Comparison of ENCODE assay signal across 8 cellular contexts in the genomic region with DNA sequence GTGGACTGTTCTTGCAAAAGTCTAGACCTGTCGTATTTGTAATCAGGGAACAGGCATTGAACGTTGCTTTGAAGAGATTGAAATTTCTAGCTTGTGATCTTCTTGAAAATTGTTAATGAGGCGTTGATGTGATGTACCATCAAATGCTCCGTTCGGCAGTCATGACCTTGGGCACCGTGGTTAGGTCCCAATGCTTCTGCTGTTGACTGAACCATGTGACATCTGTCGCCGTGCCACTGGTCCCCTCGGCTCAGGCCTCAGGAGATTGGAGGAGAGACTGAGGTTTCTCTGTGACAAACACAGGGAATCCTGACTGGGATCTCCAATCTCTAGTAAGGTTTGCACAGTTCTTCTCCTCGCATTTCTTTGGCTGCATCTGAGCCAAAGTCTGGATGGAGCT. TPM values are rescaled to one million over a fixed set of nuclear protein-coding genes. Genes with fewer than 3 reads are reported as not detected.
DNase-seq lines count a peak whose midpoint lies in the region; ATAC-seq and TF ChIP-seq lines count a peak whose summit lies in the region.

No MANE protein-coding gene starts in this region.

- POLR2A ChIA-PET in Caco-2 (lab: Charles Lee), result no interaction called here

- TF ChIP-seq CTCF in Caco-2 (IDR thresholded peaks at IDR 0.05; ENCODE audit: insufficient read depth in 1 of 2, low read depth in 1 of 2, low read length in 1 of 2, severe bottlenecking in 1 of 2, unreplicated experiment in 1 of 2) (no peak), Loucy (conservative IDR thresholded peaks at IDR 0.05; ENCODE audit: low read length) (no peak), right atrium auricular region (IDR thresholded peaks at IDR 0.05) (no peak)

- H3K9me3 ChIP-seq in Caco-2, result no peaks in the 10 kb centered on the region
- no peaks in the 10 kb centered on the region for H3K9me3 ChIP-seq in Loucy (ENCODE audit: insufficient read depth, low read depth, low read length)
- H3K9me3 ChIP-seq in neuronal stem cell (replicated peaks in 1 of 2; ENCODE audit: control insufficient read depth in 2 of 2, insufficient read depth in 1 of 2, low read depth in 1 of 2, low read length in 2 of 2), result no peaks in the 10 kb centered on the region
- H3K9me3 ChIP-seq in right atrium auricular region, result no peaks in the 10 kb centered on the region

- H3K4me2 ChIP-seq in Loucy (ENCODE audit: low read depth, low read length, poor library complexity, severe bottlenecking) (peak overlapping the region; percentile 88), neuronal stem cell (ENCODE audit: insufficient read depth, low read length, poor library complexity, severe bottlenecking) (no peak overlapping the region)

- no peak overlapping the region for H3K27ac Mint-ChIP-seq in Caco-2 (ENCODE audit: unreplicated experiment)
- H3K27ac Mint-ChIP-seq in activated T-helper 17 cell treated with anti-CD3 and anti-CD28 coated beads, Interleukin-2, amount 50 U/mL, for 72 hours, result peak overlapping the region; percentile 97

- no peak overlapping the region for H3K4me3 Mint-ChIP-seq in Caco-2 (ENCODE audit: unreplicated experiment)
- H3K4me3 Mint-ChIP-seq in activated T-helper 17 cell treated with anti-CD3 and anti-CD28 coated beads, Interleukin-2, amount 50 U/mL, for 72 hours, result peak overlapping the region; percentile 99

- peak overlapping the region; percentile 11 for H2BK5ac ChIP-seq in neuronal stem cell (ENCODE audit: low read length)

- no peaks in the 10 kb centered on the region for H3K27me3 Mint-ChIP-seq in Caco-2 (ENCODE audit: insufficient read depth, unreplicated experiment)
- no peaks in the 10 kb centered on the region for H3K27me3 Mint-ChIP-seq in activated T-helper 17 cell treated with anti-CD3 and anti-CD28 coated beads, Interleukin-2, amount 50 U/mL, for 72 hours

- H3K27me3 ChIP-seq in Caco-2 (replicated peaks; ENCODE audit: control insufficient read depth, insufficient read depth, low read length) (no peaks in the 10 kb centered on the region), Loucy (ENCODE audit: insufficient read depth, low read length, poor library complexity, severe bottlenecking) (no peaks in the 10 kb centered on the region), neuronal stem cell (ENCODE audit: control insufficient read depth in 3 of 3, insufficient read depth in 3 of 3, low read depth in 1 of 3, low read length in 3 of 3) (peaks cover 0 to 24% (median 0%) of the 10 kb centered on the region in 3 experiments), right atrium auricular region (no peaks in the 10 kb centered on the region)

- ATAC-seq in activated T-helper 17 cell treated with anti-CD3 and anti-CD28 coated beads, Interleukin-2, amount 50 U/mL, for 72 hours (replicated peaks), result peak; percentile 43
- ATAC-seq in GM21515 (IDR thresholded peaks at IDR 0.05; ENCODE audit: unreplicated experiment), result no peak

- H3K79me1 ChIP-seq in neuronal stem cell (ENCODE audit: low read depth, low read length), result no peaks in the 10 kb centered on the region

- no peak overlapping the region for H3K4me3 ChIP-seq in Caco-2 (ENCODE audit: low read depth, low read length)
- peak overlapping the region; percentile 98 for H3K4me3 ChIP-seq in Loucy (ENCODE audit: low read length, poor library complexity, severe bottlenecking)
- H3K4me3 ChIP-seq in neuronal stem cell (ENCODE audit: low read length in 2 of 2), result no peak overlapping the region
- peak overlapping the region in 1 of 2 donors; percentile 30 for H3K4me3 ChIP-seq in right atrium auricular region

- no peak overlapping the region for H3K4ac ChIP-seq in neuronal stem cell (ENCODE audit: low read length)

- H3K79me2 ChIP-seq in Loucy (ENCODE audit: insufficient read depth, low read length), result peaks cover 81% of the 10 kb centered on the region

- BruUV-seq in Caco-2 (replicated peaks; lab: Mats Ljungman, UMichigan), result TSS peak; percentile 28

- H3K18ac ChIP-seq in neuronal stem cell (ENCODE audit: low read length), result no peak overlapping the region

- H3K9ac ChIP-seq in Loucy (ENCODE audit: low read depth, low read length, poor library complexity, severe bottlenecking), result peak overlapping the region; percentile 97
- no peak overlapping the region for H3K9ac ChIP-seq in neuronal stem cell (ENCODE audit: low read depth, low read length, poor library complexity)

- H3K9me3 Mint-ChIP-seq in Caco-2 (ENCODE audit: unreplicated experiment), result no peaks in the 10 kb centered on the region
- H3K9me3 Mint-ChIP-seq in activated T-helper 17 cell treated with anti-CD3 and anti-CD28 coated beads, Interleukin-2, amount 50 U/mL, for 72 hours, result no peaks in the 10 kb centered on the region

- peaks cover 9% of the 10 kb centered on the region for H3K4me1 ChIP-seq in Caco-2
- H3K4me1 ChIP-seq in Loucy (ENCODE audit: insufficient read depth, low read length, poor library complexity, severe bottlenecking), result peaks cover 48% of the 10 kb centered on the region
- H3K4me1 ChIP-seq in neuronal stem cell (ENCODE audit: control insufficient read depth in 2 of 2, insufficient read depth in 1 of 2, low read depth in 1 of 2, low read length in 2 of 2), result peaks cover 7 to 11% of the 10 kb centered on the region in 2 donors
- peaks cover 0 to 13% of the 10 kb centered on the region in 2 donors for H3K4me1 ChIP-seq in right atrium auricular region

- H4K20me1 ChIP-seq in Loucy (ENCODE audit: insufficient read depth, low read length, poor library complexity, severe bottlenecking), result peaks cover 60% of the 10 kb centered on the region

- H2BK15ac ChIP-seq in neuronal stem cell (ENCODE audit: low read length), result peak overlapping the region; percentile 95

- no peaks in the 10 kb centered on the region for H3K36me3 Mint-ChIP-seq in Caco-2 (ENCODE audit: insufficient read depth, unreplicated experiment)
- peaks cover 72% of the 10 kb centered on the region for H3K36me3 Mint-ChIP-seq in activated T-helper 17 cell treated with anti-CD3 and anti-CD28 coated beads, Interleukin-2, amount 50 U/mL, for 72 hours (ENCODE audit: low read depth)

- H4K8ac ChIP-seq in neuronal stem cell (ENCODE audit: low read depth, low read length), result no peak overlapping the region

- no CpG with 5 or more reads among the region's 10 CpGs for WGBS in neuronal stem cell (ENCODE audit: extremely low coverage in 2 of 2, insufficient read length in 2 of 2, insufficient replicate concordance in 1 of 2), 2 donors

- H2AK5ac ChIP-seq in neuronal stem cell (ENCODE audit: low read depth, low read length), result peak overlapping the region; percentile 90

- DNase-seq in Caco-2 (no peak), neuronal stem cell (ENCODE audit: low spot score) (no peak), SHP77 treated with DMSO at 0.1 percent for 48 hours (lab: John Stamatoyannopoulos, UW) (no peak), SW 1271 (lab: John Stamatoyannopoulos, UW) (no peak), right atrium auricular region (ENCODE audit: low spot score) (no peak)

- H3K9me2 ChIP-seq in Loucy (replicated peaks; ENCODE audit: low read depth, low read length), result no peaks in the 10 kb centered on the region

- no peak overlapping the region for H3K23ac ChIP-seq in neuronal stem cell (ENCODE audit: low read depth, low read length, poor library complexity)

- H3F3A ChIP-seq in Loucy (ENCODE audit: low read depth), result 0 out of 2 replicates have a peak, but pooled peaks cover 5% of the 10 kb centered on the region

- H2BK120ac ChIP-seq in neuronal stem cell (ENCODE audit: low read depth, low read length), result no peak overlapping the region

- H3K27ac ChIP-seq in neuronal stem cell (replicated peaks; ENCODE audit: low read length), result no peak overlapping the region
- H3K27ac ChIP-seq in right atrium auricular region, result no peak overlapping the region

- peaks cover 7% of the 10 kb centered on the region for H3K4me1 Mint-ChIP-seq in Caco-2 (ENCODE audit: low read depth, unreplicated experiment)
- H3K4me1 Mint-ChIP-seq in activated T-helper 17 cell treated with anti-CD3 and anti-CD28 coated beads, Interleukin-2, amount 50 U/mL, for 72 hours, result peaks cover 34% of the 10 kb centered on the region

- CTCF ChIA-PET in Caco-2 (lab: Charles Lee), result no interaction called here

- H3K14ac ChIP-seq in neuronal stem cell (ENCODE audit: low read length), result no peak overlapping the region

- H2AFZ ChIP-seq in Loucy (ENCODE audit: low read length), result no peak overlapping the region
- H2AFZ ChIP-seq in neuronal stem cell (ENCODE audit: low read length), result no peak overlapping the region

- peak overlapping the region; percentile 53 for H4K91ac ChIP-seq in neuronal stem cell (ENCODE audit: low read depth, low read length, poor library complexity)

- H3K36me3 ChIP-seq in Caco-2 (ENCODE audit: control insufficient read depth, insufficient read depth, low read length) (no peaks in the 10 kb centered on the region), Loucy (ENCODE audit: insufficient read depth, low read length) (peaks cover 17% of the 10 kb centered on the region; the same call in 1 of the 2 replicates), neuronal stem cell (replicated peaks in 1 of 2; ENCODE audit: control insufficient read depth in 2 of 2, insufficient read depth in 2 of 2, low read length in 2 of 2) (no peaks in the 10 kb centered on the region), right atrium auricular region (no peaks in the 10 kb centered on the region)

- no peak overlapping the region for H2BK12ac ChIP-seq in neuronal stem cell (ENCODE audit: low read length)

- intact Hi-C loops in Caco-2 (cut with micrococcal nuclease; ENCODE audit: unreplicated experiment), result loop anchor here (5.0 kb wide), 1 partner anchor 35 kb away; a partner anchor contains a TSS

RNA-seq across cellular contexts. Expression of a gene that starts 18.1 kb away (rescaled TPM):
- total RNA-seq in Caco-2 (2022) (9.6 and 11.0 TPM in 2 replicates), right atrium auricular region (10 to 100 TPM in 1 of 2 donors, 1 to 10 TPM in 1; 9.3 to 14.3 TPM)
- total RNA-seq in activated T-helper 17 cell treated with anti-CD3 and anti-CD28 coated beads, Interleukin-2, amount 50 U/mL, for 72 hours, result 100 to 1,000 TPM; 407 to 432 TPM
- 5.4 TPM for polyA plus RNA-seq in neuronal stem cell (2013, experiment 1 of 2)
- 6.0 TPM for polyA plus RNA-seq in neuronal stem cell (2013, experiment 2 of 2)

RNA-seq across cellular contexts. Expression of a gene that starts 35.4 kb away (rescaled TPM):
- 12.3 TPM in 2 replicates for total RNA-seq in Caco-2 (2022)
- total RNA-seq in activated T-helper 17 cell treated with anti-CD3 and anti-CD28 coated beads, Interleukin-2, amount 50 U/mL, for 72 hours, result 10 to 100 TPM; 21.5 to 35.7 TPM
- polyA plus RNA-seq in neuronal stem cell (2013, experiment 1 of 2), result 9.7 TPM
- 9.5 TPM for polyA plus RNA-seq in neuronal stem cell (2013, experiment 2 of 2)
- 1 to 10 TPM; 3.0 to 4.3 TPM for total RNA-seq in right atrium auricular region

Comparison
In these comparisons a context has a peak if more than half of its experiments do, and no peak if none do; other contexts are left out.
1. RNA of a gene that starts 18.1 kb away (total RNA-seq): 407 to 432 TPM in activated T-helper 17 cell treated with anti-CD3 and anti-CD28 coated beads, Interleukin-2, amount 50 U/mL, for 72 hours; 9.3 to 14.3 TPM in right atrium auricular region and 9.6 to 11.0 TPM in Caco-2; every median in the first group is over 10 times any median in the second.